21 cellular contexts compared by ENCODE assay signal in genomic region chr7:33463131-33463530, GRCh38.
A peak's percentile ranks its signal among the peaks of the same experiment; 100 is the strongest.
DNase-seq lines count a peak whose midpoint lies in the region; ATAC-seq and TF ChIP-seq lines count a peak whose summit lies in the region.
"Had no signal": no experiment of that assay in that cellular context is flagged by ENCODE, and none has a peak within 500 bp of the region (broad histone marks: within the 10 kb centered on the region; RNA-seq: fewer than 3 reads in every experiment).

No MANE protein-coding gene starts in this region.

- CTCF ChIA-PET in IMR-90 (lab: Yijun Ruan, JAX): interaction anchor here (1.0 kb wide), 1 partner anchor 17 kb away, joined by 3 read pairs; no protein-coding TSS in a partner anchor

- BruUV-seq in IMR-90 (replicated peaks; lab: Mats Ljungman, UMichigan): no TSS peak

- H3K27ac Mint-ChIP-seq in endothelial cell (ENCODE audit: unreplicated experiment): peak overlapping the region; percentile 27
- no peak overlapping the region for H3K27ac Mint-ChIP-seq in stimulated activated memory B cell treated with anti-CD40 and anti-IgM and Interleukin-4, amounts not matched to agents 10 μg/mL and 1 μg/mL and 100 μg/mL, for 72 hours
- H3K27ac Mint-ChIP-seq: CD4-positive, alpha-beta T cell had no signal

- no peak overlapping the region for H3K4me3 ChIP-seq in GM23248
- H3K4me3 ChIP-seq in IMR-90 (ENCODE audit: insufficient read depth, low read depth, low read length): no peak overlapping the region
- no peak overlapping the region for H3K4me3 ChIP-seq in vagina
- H3K4me3 ChIP-seq in WERI-Rb-1 (ENCODE audit: low read depth, low read length): no peak overlapping the region
- no peak overlapping the region for H3K4me3 ChIP-seq in gastrocnemius medialis
- H3K4me3 ChIP-seq: BLaER1 treated with 17β-estradiol and CSF1 and Interleukin-3, amounts not matched to agents 10 nM and 100 nM; Peyer's patch had no signal

- POLR2A ChIA-PET in IMR-90 (lab: Charles Lee; ENCODE audit: unreplicated experiment): interaction anchor here (0.5 kb wide), 1 partner anchor 37 kb away, joined by 4 read pairs; no protein-coding TSS in a partner anchor

- H3K27me3 ChIP-seq in GM23248 (replicated peaks; ENCODE audit: insufficient read depth) (no peaks in the 10 kb centered on the region), IMR-90 (ENCODE audit: control insufficient read depth, insufficient read depth, low read length) (no peaks in the 10 kb centered on the region), vagina (no peaks in the 10 kb centered on the region), WERI-Rb-1 (ENCODE audit: insufficient read depth, low read depth, severe bottlenecking) (no peaks in the 10 kb centered on the region), gastrocnemius medialis (no peaks in the 10 kb centered on the region)
- H3K27me3 ChIP-seq: BLaER1 treated with 17β-estradiol and CSF1 and Interleukin-3, amounts not matched to agents 10 nM and 100 nM; Peyer's patch had no signal

- no peak overlapping the region for H2BK5ac ChIP-seq in IMR-90 (ENCODE audit: low read depth, low read length, poor library complexity, severe bottlenecking)

- H3K14ac ChIP-seq in IMR-90 (replicated peaks; ENCODE audit: low read depth, low read length): no peak overlapping the region

- peak overlapping the region; percentile 24; the same call in 1 of the 2 replicates for H3K23ac ChIP-seq in IMR-90 (ENCODE audit: low read depth, low read length)

- H4K91ac ChIP-seq in IMR-90 (ENCODE audit: insufficient read depth, low read depth, low read length): no peak overlapping the region

- H2BK15ac ChIP-seq in IMR-90 (ENCODE audit: low read depth, low read length): no peak overlapping the region

- no peak for TF ChIP-seq RAD21 in IMR-90 (IDR thresholded peaks at IDR 0.05; ENCODE audit: low read length)

- H3K18ac ChIP-seq in IMR-90 (ENCODE audit: low read depth, low read length): peak overlapping the region; percentile 72; the same call in 1 of the 2 replicates

- H3K27ac ChIP-seq in GM23248 (no peak overlapping the region), IMR-90 (ENCODE audit: insufficient read depth, low read length) (no peak overlapping the region), vagina (no peak overlapping the region), WERI-Rb-1 (no peak overlapping the region), gastrocnemius medialis (no peak overlapping the region)
- H3K27ac ChIP-seq: BLaER1 treated with 17β-estradiol and CSF1 and Interleukin-3, amounts not matched to agents 10 nM and 100 nM; Peyer's patch had no signal

- no peaks in the 10 kb centered on the region for H3K27me3 Mint-ChIP-seq in endothelial cell (ENCODE audit: unreplicated experiment)
- H3K27me3 Mint-ChIP-seq in stimulated activated memory B cell treated with anti-CD40 and anti-IgM and Interleukin-4, amounts not matched to agents 10 μg/mL and 1 μg/mL and 100 μg/mL, for 72 hours: no peaks in the 10 kb centered on the region
- H3K27me3 Mint-ChIP-seq: CD4-positive, alpha-beta T cell had no signal

- H3K36me3 ChIP-seq in GM23248 (ENCODE audit: low read depth) (no peaks in the 10 kb centered on the region), IMR-90 (ENCODE audit: control insufficient read depth, insufficient read depth, low read length) (no peaks in the 10 kb centered on the region), vagina (no peaks in the 10 kb centered on the region), WERI-Rb-1 (no peaks in the 10 kb centered on the region), gastrocnemius medialis (no peaks in the 10 kb centered on the region)
- H3K36me3 ChIP-seq: BLaER1 treated with 17β-estradiol and CSF1 and Interleukin-3, amounts not matched to agents 10 nM and 100 nM; Peyer's patch had no signal

- H3K36me3 Mint-ChIP-seq in endothelial cell (ENCODE audit: low read depth, unreplicated experiment): no peaks in the 10 kb centered on the region
- H3K36me3 Mint-ChIP-seq in stimulated activated memory B cell treated with anti-CD40 and anti-IgM and Interleukin-4, amounts not matched to agents 10 μg/mL and 1 μg/mL and 100 μg/mL, for 72 hours: peaks cover 14% of the 10 kb centered on the region

- no peak overlapping the region for H4K5ac ChIP-seq in IMR-90 (ENCODE audit: low read depth, low read length)

- no peaks in the 10 kb centered on the region for H3K9me1 ChIP-seq in IMR-90 (ENCODE audit: insufficient read depth, low read length)

- no peak overlapping the region for H2BK20ac ChIP-seq in IMR-90 (ENCODE audit: low read depth, low read length)

- intact Hi-C loops in IMR-90 (cut with micrococcal nuclease): no loop called here
- intact Hi-C loops in vagina (cut with DNase I): no loop called here
- intact Hi-C loops in gastrocnemius medialis (cut with DNase I; ENCODE audit: low total_unique reads): no loop called here

- dilution Hi-C loops in IMR-90 (cut with HindIII; ENCODE audit: low sequenced_read_pairs, unreplicated experiment): no loop called here

- no peaks in the 10 kb centered on the region for H3K9me3 Mint-ChIP-seq in endothelial cell (ENCODE audit: unreplicated experiment)
- peaks cover 5% of the 10 kb centered on the region for H3K9me3 Mint-ChIP-seq in stimulated activated memory B cell treated with anti-CD40 and anti-IgM and Interleukin-4, amounts not matched to agents 10 μg/mL and 1 μg/mL and 100 μg/mL, for 72 hours

- no peak overlapping the region for H4K8ac ChIP-seq in IMR-90 (ENCODE audit: low read depth in 2 of 2, low read length in 2 of 2)

- in situ Hi-C loops in GM23248 (cut with MboI) (no loop called here), IMR-90 (cut with MboI; ENCODE audit: low sequenced_read_pairs) (no loop called here), gastrocnemius medialis (cut with MboI; ENCODE audit: low sequenced_read_pairs in 4 of 4) (loop anchor here in 1 of 4 donors (25.0 kb wide), 1 partner anchor 474 kb away; no protein-coding TSS in a partner anchor)

- no peak overlapping the region for H2BK120ac ChIP-seq in IMR-90 (ENCODE audit: low read depth, low read length)

- no peak overlapping the region for H2AK9ac ChIP-seq in IMR-90 (replicated peaks; ENCODE audit: low read depth, low read length, poor library complexity)

- H3K4me2 ChIP-seq in GM23248 (ENCODE audit: unreplicated experiment) (no peak overlapping the region), IMR-90 (ENCODE audit: low read depth, low read length) (no peak overlapping the region)
- H3K4me2 ChIP-seq: BLaER1 treated with 17β-estradiol and CSF1 and Interleukin-3, amounts not matched to agents 10 nM and 100 nM; SK-N-SH had no signal

- H2AFZ ChIP-seq in GM23248: peak overlapping the region; percentile 47
- H2AFZ ChIP-seq in IMR-90 (replicated peaks; ENCODE audit: low read length, poor library complexity): no peak overlapping the region

- no peak for TF ChIP-seq CTCF in IMR-90 (conservative IDR thresholded peaks at IDR 0.05; ENCODE audit: low read depth, low read length)
- TF ChIP-seq CTCF in endothelial cell (IDR thresholded peaks at IDR 0.05; ENCODE audit: unreplicated experiment): no peak
- TF ChIP-seq CTCF in vagina (IDR thresholded peaks at IDR 0.05): no peak
- TF ChIP-seq CTCF in WERI-Rb-1 (IDR thresholded peaks at IDR 0.05; ENCODE audit: low read depth, low read length): no peak
- TF ChIP-seq CTCF in gastrocnemius medialis (IDR thresholded peaks at IDR 0.05 in 4 of 5, conservative IDR thresholded peaks at IDR 0.05 in 1 of 5): no peak

- H3K9ac ChIP-seq in GM23248 (no peak overlapping the region), IMR-90 (ENCODE audit: low read depth, low read length) (no peak overlapping the region)
- H3K9ac ChIP-seq: BLaER1 treated with 17β-estradiol and CSF1 and Interleukin-3, amounts not matched to agents 10 nM and 100 nM; SK-N-SH had no signal

- no peaks in the 10 kb centered on the region for H3K9me2 ChIP-seq in GM23248 (ENCODE audit: insufficient read depth)
- H3K9me2 ChIP-seq: SK-N-SH had no signal

- H3K4me1 ChIP-seq in GM23248 (ENCODE audit: insufficient read depth): no peaks in the 10 kb centered on the region
- peaks cover 3% of the 10 kb centered on the region for H3K4me1 ChIP-seq in IMR-90 (ENCODE audit: control insufficient read depth, insufficient read depth, low read length)
- no peaks in the 10 kb centered on the region for H3K4me1 ChIP-seq in vagina
- H3K4me1 ChIP-seq in gastrocnemius medialis: no peaks in the 10 kb centered on the region
- H3K4me1 ChIP-seq: BLaER1 treated with 17β-estradiol and CSF1 and Interleukin-3, amounts not matched to agents 10 nM and 100 nM; Peyer's patch had no signal

- H3K56ac ChIP-seq in IMR-90 (ENCODE audit: extremely low read depth, insufficient read depth, low read length): no peak overlapping the region

- ATAC-seq in IMR-90 (ENCODE audit: low read depth) (no peak), gastrocnemius medialis (no peak)
- ATAC-seq in stimulated activated memory B cell treated with anti-CD40 and anti-IgM and Interleukin-4, amounts not matched to agents 10 μg/mL and 1 μg/mL and 100 μg/mL, for 72 hours: peak; percentile 34

- no peaks in the 10 kb centered on the region for H4K20me1 ChIP-seq in GM23248 (ENCODE audit: insufficient read depth)
- no peaks in the 10 kb centered on the region for H4K20me1 ChIP-seq in IMR-90 (ENCODE audit: insufficient read depth, low read length)
- H4K20me1 ChIP-seq: BLaER1 treated with 17β-estradiol and CSF1 and Interleukin-3, amounts not matched to agents 10 nM and 100 nM had no signal

- TF ChIP-seq POLR2A in IMR-90 (IDR thresholded peaks at IDR 0.05; ENCODE audit: low read depth, low read length) (no peak), vagina (IDR thresholded peaks at IDR 0.05) (no peak), gastrocnemius medialis (IDR thresholded peaks at IDR 0.05) (no peak)

- H3F3A ChIP-seq in GM23248 (ENCODE audit: insufficient read depth): no peaks in the 10 kb centered on the region

- no peaks in the 10 kb centered on the region for H3K79me2 ChIP-seq in GM23248 (ENCODE audit: insufficient read depth)

- no peak overlapping the region for H3K4ac ChIP-seq in IMR-90 (ENCODE audit: low read depth, low read length)

- H3K9me3 ChIP-seq in GM23248 (ENCODE audit: low read depth): no peaks in the 10 kb centered on the region
- no peaks in the 10 kb centered on the region for H3K9me3 ChIP-seq in IMR-90 (ENCODE audit: control insufficient read depth, insufficient read depth, low read length)
- H3K9me3 ChIP-seq in vagina: no peaks in the 10 kb centered on the region
- H3K9me3 ChIP-seq in WERI-Rb-1 (ENCODE audit: severe bottlenecking): no peaks in the 10 kb centered on the region
- H3K9me3 ChIP-seq in gastrocnemius medialis: no peaks in the 10 kb centered on the region
- H3K9me3 ChIP-seq: BLaER1 treated with 17β-estradiol and CSF1 and Interleukin-3, amounts not matched to agents 10 nM and 100 nM; Peyer's patch; SK-N-SH had no signal

- peaks cover 8% of the 10 kb centered on the region for H3K4me1 Mint-ChIP-seq in endothelial cell (ENCODE audit: unreplicated experiment)
- peaks cover 4% of the 10 kb centered on the region for H3K4me1 Mint-ChIP-seq in stimulated activated memory B cell treated with anti-CD40 and anti-IgM and Interleukin-4, amounts not matched to agents 10 μg/mL and 1 μg/mL and 100 μg/mL, for 72 hours

- DNase-seq in GM23248: peak; percentile 1
- no peak for DNase-seq in IMR-90
- DNase-seq in endothelial cell (ENCODE audit: low spot score): no peak
- no peak for DNase-seq in vagina (ENCODE audit: extremely low spot score in 2 of 2)
- no peak for DNase-seq in WERI-Rb-1
- DNase-seq in gastrocnemius medialis: no peak
- DNase-seq: CD4-positive, alpha-beta T cell; H7; KG1; NCI-H1048; NCI-H1417; NCI-H1694; NCI-H2029 treated with DMSO at 0.1 percent for 48 hours; NCI-H446 treated with DMSO at 0.1 percent for 48 hours; NCI-H526 treated with DMSO at 0.1 percent for 48 hours; OCI-M1; Peyer's patch; SIG-M5; SK-N-SH had no signal

- WGBS in GM23248 (ENCODE audit: low coverage in 1 of 2, low lambda C conversion rate in 2 of 2, missing lambda C conversion rate in 2 of 2), 2 experiments: 49 to 51% methylated on average over 2 of the region's 2 CpGs
- WGBS in IMR-90 (ENCODE audit: extremely low coverage in 2 of 2, insufficient read length in 1 of 2), 2 experiments: no CpG with 5 or more reads among the region's 2 CpGs

- H3K4me3 Mint-ChIP-seq in endothelial cell (ENCODE audit: unreplicated experiment): no peak overlapping the region
- H3K4me3 Mint-ChIP-seq in stimulated activated memory B cell treated with anti-CD40 and anti-IgM and Interleukin-4, amounts not matched to agents 10 μg/mL and 1 μg/mL and 100 μg/mL, for 72 hours: no peak overlapping the region
- H3K4me3 Mint-ChIP-seq: CD4-positive, alpha-beta T cell had no signal

- H2AK5ac ChIP-seq in IMR-90 (ENCODE audit: low read depth, low read length): no peak overlapping the region

- no peaks in the 10 kb centered on the region for H3K79me1 ChIP-seq in IMR-90 (ENCODE audit: low read depth in 1 of 2, low read length in 2 of 2)
